29 cellular contexts compared by ENCODE assay signal in the genomic region with DNA sequence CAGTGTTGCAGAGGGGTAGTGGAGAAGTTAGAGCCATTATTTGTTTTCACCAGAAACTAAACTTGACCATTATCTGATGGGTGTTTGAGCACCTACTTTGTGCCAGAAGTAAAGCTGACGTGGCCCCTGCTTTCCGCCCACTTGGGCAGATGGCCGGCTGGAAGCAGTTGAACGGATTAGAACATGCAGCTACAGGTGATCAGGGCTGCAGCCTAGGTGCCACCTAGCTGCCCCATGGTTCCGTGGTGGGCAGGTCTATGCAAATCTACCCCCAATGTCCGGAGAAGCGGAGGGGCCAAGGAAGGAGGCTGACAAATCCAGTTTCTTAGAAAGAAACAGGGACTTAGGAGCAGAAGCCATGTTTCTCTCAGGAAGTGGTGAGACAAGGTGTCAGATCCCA.
DNase-seq lines count a peak whose midpoint lies in the region; ATAC-seq, FAIRE-seq and TF ChIP-seq lines count a peak whose summit lies in the region.
"Had no signal": no experiment of that assay in that cellular context is flagged by ENCODE, and none has a peak within 500 bp of the region (broad histone marks: within the 10 kb centered on the region; RNA-seq: fewer than 3 reads in every experiment).

No MANE protein-coding gene starts in this region.

- H3K4me1 ChIP-seq in gastrocnemius medialis = peaks cover 51 to 54% of the 10 kb centered on the region in 2 donors

- no peak overlapping the region for H3K4me3 Mint-ChIP-seq in activated naive CD8-positive, alpha-beta T cell treated with anti-CD3 and anti-CD28 coated beads, Interleukin-2, amount 50 U/mL, for 24 hours
- H3K4me3 Mint-ChIP-seq: B cell; CD8-positive, alpha-beta T cell had no signal

- intact Hi-C loops in dorsolateral prefrontal cortex (cut with DNase I) = loop anchor here in 1 of 2 donors (5.0 kb wide), 1 partner anchor 38 kb away; no protein-coding TSS in a partner anchor
- intact Hi-C loops in gastrocnemius medialis (cut with DNase I; ENCODE audit: low total_unique reads) = no loop called here

- H3K27ac ChIP-seq in dorsolateral prefrontal cortex (peak overlapping the region in 57 of 59 donors; percentile 16 to 100 (median 96)), gastrocnemius medialis (peak overlapping the region in 3 of 4 donors; percentile 56 to 60 (median 59))
- H3K27ac ChIP-seq: 22Rv1, C4-2B, SJSA1 had no signal

- H3K9me3 Mint-ChIP-seq in activated naive CD8-positive, alpha-beta T cell treated with anti-CD3 and anti-CD28 coated beads, Interleukin-2, amount 50 U/mL, for 24 hours = no peaks in the 10 kb centered on the region
- H3K9me3 Mint-ChIP-seq: CD8-positive, alpha-beta T cell had no signal

- H3K9me3 ChIP-seq in gastrocnemius medialis = no peaks in the 10 kb centered on the region
- H3K9me3 ChIP-seq: SJSA1 had no signal

- H3K4me3 ChIP-seq in dorsolateral prefrontal cortex (no peak overlapping the region), gastrocnemius medialis (no peak overlapping the region)
- H3K4me3 ChIP-seq: GM12878, SJSA1 had no signal

- H3K4me1 Mint-ChIP-seq in activated naive CD8-positive, alpha-beta T cell treated with anti-CD3 and anti-CD28 coated beads, Interleukin-2, amount 50 U/mL, for 24 hours = peaks cover 11% of the 10 kb centered on the region

- TF ChIP-seq CTCF in dorsolateral prefrontal cortex (IDR thresholded peaks at IDR 0.05 in 54 of 56, conservative IDR thresholded peaks at IDR 0.05 in 2 of 56; ENCODE audit: low read depth in 1 of 56, partially characterized antibody in 56 of 56) (no peak), gastrocnemius medialis (IDR thresholded peaks at IDR 0.05 in 4 of 5, conservative IDR thresholded peaks at IDR 0.05 in 1 of 5) (no peak)

- ATAC-seq in gastrocnemius medialis = no peak
- no peak for ATAC-seq in activated naive CD8-positive, alpha-beta T cell treated with anti-CD3 and anti-CD28 coated beads, Interleukin-2, amount 50 U/mL, for 24 hours
- ATAC-seq: CD8-positive, alpha-beta T cell; GM12878; HepG2 had no signal

- H3K27ac Mint-ChIP-seq in activated naive CD8-positive, alpha-beta T cell treated with anti-CD3 and anti-CD28 coated beads, Interleukin-2, amount 50 U/mL, for 24 hours = no peak overlapping the region
- H3K27ac Mint-ChIP-seq: B cell; CD8-positive, alpha-beta T cell had no signal

- FAIRE-seq in HTR-8/SVneo (lab: Jason Lieb, UNC) = no peak
- FAIRE-seq: GM12878, HepG2 had no signal

- H3K27me3 ChIP-seq in dorsolateral prefrontal cortex (no peaks in the 10 kb centered on the region), gastrocnemius medialis (no peaks in the 10 kb centered on the region)
- H3K27me3 ChIP-seq: SJSA1 had no signal

- peaks cover 6% of the 10 kb centered on the region for H3K27me3 Mint-ChIP-seq in activated naive CD8-positive, alpha-beta T cell treated with anti-CD3 and anti-CD28 coated beads, Interleukin-2, amount 50 U/mL, for 24 hours
- H3K27me3 Mint-ChIP-seq: B cell had no signal

- in situ Hi-C loops in gastrocnemius medialis (cut with MboI; ENCODE audit: low sequenced_read_pairs in 4 of 4) = no loop called here

- no peaks in the 10 kb centered on the region for H3K36me3 Mint-ChIP-seq in activated naive CD8-positive, alpha-beta T cell treated with anti-CD3 and anti-CD28 coated beads, Interleukin-2, amount 50 U/mL, for 24 hours (ENCODE audit: low read depth)
- H3K36me3 Mint-ChIP-seq: CD8-positive, alpha-beta T cell had no signal

- no peak for TF ChIP-seq POLR2A in gastrocnemius medialis (IDR thresholded peaks at IDR 0.05)

- DNase-seq in NCI-H82 (lab: John Stamatoyannopoulos, UW) (peak; percentile 51), NCI-H82 treated with DMSO at 0.1 percent for 48 hours (lab: John Stamatoyannopoulos, UW; ENCODE audit: unreplicated experiment) (no peak), dorsolateral prefrontal cortex (peak in 1 of 10 donors; percentile 39), gastrocnemius medialis (no peak), HTR-8/SVneo (ENCODE audit: insufficient read length, low spot score) (no peak)
- DNase-seq in activated naive CD8-positive, alpha-beta T cell treated with anti-CD3 and anti-CD28 coated beads, Interleukin-2, amount 50 U/mL, for 24 hours = no peak
- no peak for DNase-seq in activated CD4-positive, alpha-beta T cell treated with anti-CD3 and anti-CD28 coated beads for 1 hour
- DNase-seq: CD8-positive, alpha-beta T cell; DMS 273 treated with DMSO at 0.1 percent for 48 hours; DMS79; EL; GDM1; GOT3; HCEC 1CT; Kasumi-1; NCI-H1105; NCI-H1436 treated with DMSO at 0.1 percent for 48 hours; NCI-H187 treated with DMSO at 0.1 percent for 48 hours; NCI-H2107; NCI-H446; NCI-H524 treated with DMSO at 0.1 percent for 48 hours; Right ventricle myocardium superior; RPMI8226 had no signal

- no peaks in the 10 kb centered on the region for H3K36me3 ChIP-seq in gastrocnemius medialis
